ENCODE assay signal across 8 cellular contexts in genomic region chr19:5826531-5827341, GRCh38. TPM values are rescaled to one million over a fixed set of nuclear protein-coding genes. Genes with fewer than 3 reads are reported as not detected.
A peak's percentile ranks its signal among the peaks of the same experiment; 100 is the strongest.
DNase-seq lines count a peak whose midpoint lies in the region; ATAC-seq, FAIRE-seq and TF ChIP-seq lines count a peak whose summit lies in the region.

No MANE protein-coding gene starts in this region.

- H3K36me3 Mint-ChIP-seq in CD14-positive monocyte (no peaks in the 10 kb centered on the region), type B pancreatic cell (no peaks in the 10 kb centered on the region)

- DNase-seq in CD14-positive monocyte (ENCODE audit: low spot score) (no peak), HPDE6-E6E7 (ENCODE audit: extremely low spot score) (peak; percentile 48), NCI-H82 treated with DMSO at 0.1 percent for 48 hours (lab: John Stamatoyannopoulos, UW; ENCODE audit: unreplicated experiment) (peak; percentile 48), adrenal gland (peak; percentile 83 to 95 (median 93)), keratinocyte (ENCODE audit: low read depth, low spot score) (no peak), type B pancreatic cell (ENCODE audit: extremely low spot score, unreplicated experiment) (no peak)
- DNase-seq in stimulated activated CD4-positive, alpha-beta T cell treated with anti-CD3 and anti-CD28 coated beads, Interleukin-2, amount 100 ng/mL, for 48 hours, result no peak

- H3K9me3 ChIP-seq in adrenal gland (replicated peaks in 1 of 3) (no peaks in the 10 kb centered on the region), keratinocyte (ENCODE audit: control insufficient read depth, low read depth, low read length) (no peaks in the 10 kb centered on the region)

- H3K36me3 ChIP-seq in adrenal gland (replicated peaks in 1 of 2), result no peaks in the 10 kb centered on the region
- no peaks in the 10 kb centered on the region for H3K36me3 ChIP-seq in keratinocyte (ENCODE audit: control insufficient read depth in 2 of 2, extremely low read depth in 1 of 2, insufficient read depth in 2 of 2, low read length in 2 of 2)

- H3K9ac ChIP-seq in keratinocyte (ENCODE audit: control insufficient read depth, extremely low read depth, insufficient read depth, low read length), result no peak overlapping the region

- H3K27ac ChIP-seq in adrenal gland, result peak overlapping the region; percentile 4 to 90 (median 70)
- H3K27ac ChIP-seq in keratinocyte (ENCODE audit: control insufficient read depth, insufficient read depth, low read length), result no peak overlapping the region

- H3K27me3 Mint-ChIP-seq in CD14-positive monocyte (ENCODE audit: low read depth in 3 of 3) (peaks cover 15 to 39% (median 23%) of the 10 kb centered on the region in 3 donors), type B pancreatic cell (no peaks in the 10 kb centered on the region)

- no peaks in the 10 kb centered on the region for H4K20me1 ChIP-seq in keratinocyte (ENCODE audit: control insufficient read depth, extremely low read depth, insufficient read depth, low read length)

- WGBS in adrenal gland, 4 donors, result 10 to 21% (median 11%) methylated on average over 8 to 24 of the region's 24 CpGs

- H3K9me1 ChIP-seq in keratinocyte (ENCODE audit: control insufficient read depth, extremely low read depth, insufficient read depth, low read length), result no peaks in the 10 kb centered on the region

- no peak for TF ChIP-seq POLR2A in adrenal gland (IDR thresholded peaks at IDR 0.05)

- peaks cover 14 to 18% of the 10 kb centered on the region in 2 donors for H3K4me1 ChIP-seq in adrenal gland (replicated peaks in 1 of 2)
- H3K4me1 ChIP-seq in keratinocyte (ENCODE audit: control insufficient read depth, extremely low read depth, insufficient read depth, low read length), result no peaks in the 10 kb centered on the region

- H3K4me2 ChIP-seq in keratinocyte (ENCODE audit: control insufficient read depth, extremely low read depth, insufficient read depth, low read depth, low read length), result peak overlapping the region; percentile 5

- FAIRE-seq in keratinocyte (lab: Jason Lieb, UNC), result no peak

- H3K27me3 ChIP-seq in adrenal gland (no peaks in the 10 kb centered on the region), keratinocyte (ENCODE audit: control insufficient read depth, extremely low read depth, insufficient read depth, low read length) (peaks cover 21% of the 10 kb centered on the region)

- H3K4me3 Mint-ChIP-seq in CD14-positive monocyte (peak overlapping the region; percentile 78), type B pancreatic cell (peak overlapping the region; percentile 90)

- dilution Hi-C loops in keratinocyte (cut with MboI; ENCODE audit: extremely low pct_ligation_motif_present, low sequenced_read_pairs), result no loop called here

- H3K4me1 Mint-ChIP-seq in CD14-positive monocyte (peaks cover 18% of the 10 kb centered on the region), type B pancreatic cell (ENCODE audit: unreplicated experiment) (no peaks in the 10 kb centered on the region)

- H3K27ac Mint-ChIP-seq in CD14-positive monocyte (peak overlapping the region in 3 of 7 donors; percentile 36 to 84 (median 82)), type B pancreatic cell (peak overlapping the region; percentile 85)

- H3K79me2 ChIP-seq in keratinocyte (ENCODE audit: control insufficient read depth, insufficient read depth, low read length), result no peaks in the 10 kb centered on the region

- H2AFZ ChIP-seq in keratinocyte (ENCODE audit: control insufficient read depth, low read length), result no peak overlapping the region

- no peak for TF ChIP-seq CTCF in CD14-positive monocyte (IDR thresholded peaks at IDR 0.05)
- TF ChIP-seq CTCF in adrenal gland (IDR thresholded peaks at IDR 0.05), result peak in 3 of 6 experiments; percentile 31
- TF ChIP-seq CTCF in keratinocyte (optimal IDR thresholded peaks at IDR 0.05 in 1 of 3, IDR thresholded peaks at IDR 0.05 in 1 of 3, conservative IDR thresholded peaks at IDR 0.05 in 1 of 3; ENCODE audit: extremely low read depth in 1 of 3, insufficient read depth in 2 of 3, low read length in 3 of 3), result peak in 2 of 3 experiments; percentile 27 to 35
- peak; percentile 23 for TF ChIP-seq CTCF in type B pancreatic cell (conservative IDR thresholded peaks at IDR 0.05)

- H3K4me3 ChIP-seq in adrenal gland, result peak overlapping the region in 1 of 4 donors; percentile 56
- no peak overlapping the region for H3K4me3 ChIP-seq in keratinocyte (ENCODE audit: control insufficient read depth in 2 of 3, extremely low read depth in 1 of 3, insufficient read depth in 2 of 3, low read depth in 1 of 3, low read length in 3 of 3)

- H3K9me3 Mint-ChIP-seq in CD14-positive monocyte, result peaks cover 2 to 15% (median 9%) of the 10 kb centered on the region in 7 donors
- no peaks in the 10 kb centered on the region for H3K9me3 Mint-ChIP-seq in type B pancreatic cell

- intact Hi-C loops in CD14-positive monocyte (cut with micrococcal nuclease) (no loop called here), adrenal gland (cut with DNase I) (no loop called here)

- ATAC-seq in HG03439 (IDR thresholded peaks at IDR 0.05; ENCODE audit: unreplicated experiment), result no peak

RNA-seq across cellular contexts. Expression of gene FUT6, which starts 12.8 kb away (rescaled TPM):
- not detected for polyA plus RNA-seq in CD14-positive monocyte
- not detected for total RNA-seq in adrenal gland
- polyA plus RNA-seq in adrenal gland, result under 1 TPM in 1 of 3 donors, not detected in 2; 0.03 TPM
- polyA plus RNA-seq in keratinocyte, result not detected in 3 replicates
- polyA plus RNA-seq in keratinocyte (2011; ENCODE audit: low read depth), result not detected
- 0.04 TPM in 1 of 2 replicates, not detected in the other for polyA plus RNA-seq in keratinocyte (2011; cell fraction: cytosol; rRNA removed)
- 0.11 and 0.25 TPM in 2 replicates for polyA plus RNA-seq in keratinocyte (2011; cell fraction: nucleus; rRNA removed)
- polyA plus RNA-seq in keratinocyte (2012; ENCODE audit: low replicate concordance), result 0.34 TPM in 1 of 2 replicates, not detected in the other
- polyA minus RNA-seq in keratinocyte, result not detected in 3 replicates
- polyA minus RNA-seq in keratinocyte (2011; cell fraction: cytosol; rRNA and poly(A)+ RNA removed), result not detected
- polyA minus RNA-seq in keratinocyte (2011; cell fraction: nucleus; rRNA and poly(A)+ RNA removed), result not detected in 2 replicates
- 0.87 and 1.4 TPM in 2 replicates for total RNA-seq in type B pancreatic cell (ENCODE audit: low replicate concordance)

RNA-seq across cellular contexts. Expression of gene NRTN, which starts 21.9 kb away (rescaled TPM):
- polyA plus RNA-seq in CD14-positive monocyte, result not detected
- 10 to 100 TPM in 5 of 8 donors, 1 to 10 TPM in 3; 4.5 to 26.8 (median 13.0) TPM for total RNA-seq in adrenal gland
- 1 to 10 TPM; 4.9 to 9.0 (median 8.7) TPM for polyA plus RNA-seq in adrenal gland
- polyA plus RNA-seq in keratinocyte, result not detected in 3 replicates
- not detected for polyA plus RNA-seq in keratinocyte (2011; ENCODE audit: low read depth)
- not detected in 2 replicates for polyA plus RNA-seq in keratinocyte (2011; cell fraction: cytosol; rRNA removed)
- polyA plus RNA-seq in keratinocyte (2011; cell fraction: nucleus; rRNA removed), result not detected in 2 replicates
- not detected in 2 replicates for polyA plus RNA-seq in keratinocyte (2012; ENCODE audit: low replicate concordance)
- not detected in 3 replicates for polyA minus RNA-seq in keratinocyte
- not detected for polyA minus RNA-seq in keratinocyte (2011; cell fraction: cytosol; rRNA and poly(A)+ RNA removed)
- polyA minus RNA-seq in keratinocyte (2011; cell fraction: nucleus; rRNA and poly(A)+ RNA removed), result not detected in 2 replicates
- 2.8 and 5.4 TPM in 2 replicates for total RNA-seq in type B pancreatic cell (ENCODE audit: low replicate concordance)

RNA-seq across cellular contexts. Expression of gene FUT3, which starts 24.5 kb away (rescaled TPM):
- polyA plus RNA-seq in CD14-positive monocyte, result not detected
- total RNA-seq in adrenal gland, result under 1 TPM in 2 of 8 donors, not detected in 6; 0.14 to 0.15 TPM
- under 1 TPM in 2 of 3 donors, not detected in 1; 0.16 to 0.20 TPM for polyA plus RNA-seq in adrenal gland
- 2.6 to 3.0 TPM (median 2.9 TPM) in 3 replicates for polyA plus RNA-seq in keratinocyte
- 7.6 TPM for polyA plus RNA-seq in keratinocyte (2011; ENCODE audit: low read depth)
- polyA plus RNA-seq in keratinocyte (2011; cell fraction: cytosol; rRNA removed), result 1.8 TPM in 2 replicates
- polyA plus RNA-seq in keratinocyte (2011; cell fraction: nucleus; rRNA removed), result 9.7 and 10.1 TPM in 2 replicates
- polyA plus RNA-seq in keratinocyte (2012; ENCODE audit: low replicate concordance), result 2.9 and 14.1 TPM in 2 replicates
- 1.8 to 2.4 TPM (median 2.1 TPM) in 3 replicates for polyA minus RNA-seq in keratinocyte
- 3.1 TPM for polyA minus RNA-seq in keratinocyte (2011; cell fraction: cytosol; rRNA and poly(A)+ RNA removed)
- 4.9 and 5.0 TPM in 2 replicates for polyA minus RNA-seq in keratinocyte (2011; cell fraction: nucleus; rRNA and poly(A)+ RNA removed)
- 6.6 and 16.3 TPM in 2 replicates for total RNA-seq in type B pancreatic cell (ENCODE audit: low replicate concordance)

RNA-seq across cellular contexts. Expression of gene DUS3L, which starts 35.8 kb away (rescaled TPM):
- polyA plus RNA-seq in CD14-positive monocyte (10 to 100 TPM; 17.4 to 23.4 TPM), adrenal gland (100 to 1,000 TPM in 1 of 3 donors, 10 to 100 TPM in 2; 10.9 to 142 (median 90.2) TPM), keratinocyte (12.0 to 14.9 TPM (median 14.2 TPM) in 3 replicates)
- total RNA-seq in adrenal gland (10 to 100 TPM; 15.5 to 48.3 (median 31.5) TPM), type B pancreatic cell (ENCODE audit: low replicate concordance) (38.6 and 45.0 TPM in 2 replicates)
- polyA plus RNA-seq in keratinocyte (2011; ENCODE audit: low read depth), result 19.0 TPM
- polyA plus RNA-seq in keratinocyte (2011; cell fraction: cytosol; rRNA removed), result 3.1 and 7.8 TPM in 2 replicates
- polyA plus RNA-seq in keratinocyte (2011; cell fraction: nucleus; rRNA removed), result 35.5 and 39.0 TPM in 2 replicates
- polyA plus RNA-seq in keratinocyte (2012; ENCODE audit: low replicate concordance), result 12.0 and 12.9 TPM in 2 replicates
- polyA minus RNA-seq in keratinocyte, result 9.9 to 17.3 TPM (median 10.5 TPM) in 3 replicates
- polyA minus RNA-seq in keratinocyte (2011; cell fraction: cytosol; rRNA and poly(A)+ RNA removed), result 24.4 TPM
- 16.8 and 18.9 TPM in 2 replicates for polyA minus RNA-seq in keratinocyte (2011; cell fraction: nucleus; rRNA and poly(A)+ RNA removed)

RNA-seq across cellular contexts. Expression of gene PRR22, which starts 42.2 kb away (rescaled TPM):
- polyA plus RNA-seq in CD14-positive monocyte (under 1 TPM in 1 of 2 donors, not detected in 1; 0.15 TPM), adrenal gland (10 to 100 TPM in 2 of 3 donors, not detected in 1; 11.6 to 16.7 TPM), keratinocyte (0.55 to 1.4 TPM (median 0.76 TPM) in 3 replicates)
- total RNA-seq in adrenal gland (1 to 10 TPM in 5 of 8 donors, under 1 TPM in 3; 0.28 to 2.9 (median 1.2) TPM), type B pancreatic cell (ENCODE audit: low replicate concordance) (3.3 and 5.2 TPM in 2 replicates)
- polyA plus RNA-seq in keratinocyte (2011; ENCODE audit: low read depth), result 0.25 TPM
- 0.22 and 0.45 TPM in 2 replicates for polyA plus RNA-seq in keratinocyte (2011; cell fraction: cytosol; rRNA removed)
- polyA plus RNA-seq in keratinocyte (2011; cell fraction: nucleus; rRNA removed), result 3.2 and 5.7 TPM in 2 replicates
- polyA plus RNA-seq in keratinocyte (2012; ENCODE audit: low replicate concordance), result 0.54 and 0.91 TPM in 2 replicates
- polyA minus RNA-seq in keratinocyte, result 0.13 to 0.22 TPM in 2 of 3 replicates, not detected in the other
- polyA minus RNA-seq in keratinocyte (2011; cell fraction: cytosol; rRNA and poly(A)+ RNA removed), result not detected
- polyA minus RNA-seq in keratinocyte (2011; cell fraction: nucleus; rRNA and poly(A)+ RNA removed), result 0.53 and 0.70 TPM in 2 replicates

Comparison
In these comparisons a context has a peak if more than half of its experiments do, and no peak if none do; other contexts are left out.
1. DNase-seq: peak in HPDE6-E6E7 (single experiment), NCI-H82 treated with DMSO at 0.1 percent for 48 hours (single experiment) and adrenal gland (7 of 7); none in CD14-positive monocyte (single experiment), keratinocyte (single experiment), type B pancreatic cell (single experiment) and stimulated activated CD4-positive, alpha-beta T cell treated with anti-CD3 and anti-CD28 coated beads, Interleukin-2, amount 100 ng/mL, for 48 hours (0 of 2).